In the genomic region with DNA sequence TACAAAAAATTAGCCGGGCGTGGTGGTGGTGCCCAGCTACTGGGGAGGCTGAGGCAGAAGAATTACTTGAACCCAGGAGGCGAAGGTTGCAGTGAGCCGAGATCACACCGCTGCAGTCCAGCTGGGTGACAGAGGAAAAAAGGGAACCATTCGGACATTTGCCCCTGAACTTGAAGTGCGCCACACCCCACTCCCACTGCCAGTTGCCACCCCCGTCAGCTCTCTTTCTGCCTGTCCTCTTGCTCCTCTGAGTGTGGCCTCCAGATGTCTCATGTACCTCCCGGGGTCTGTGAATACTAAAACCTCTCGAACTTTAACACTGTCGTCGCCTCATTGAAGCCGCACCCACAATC, we compare ENCODE assay signal across 13 cellular contexts. TPM values are rescaled to one million over a fixed set of nuclear protein-coding genes. Genes with fewer than 3 reads are reported as not detected.
A peak's percentile ranks its signal among the peaks of the same experiment; 100 is the strongest.
DNase-seq lines count a peak whose midpoint lies in the region; ATAC-seq, FAIRE-seq and TF ChIP-seq lines count a peak whose summit lies in the region.
"Had no signal": no experiment of that assay in that cellular context is flagged by ENCODE, and none has a peak within 500 bp of the region (broad histone marks: within the 10 kb centered on the region; RNA-seq: fewer than 3 reads in every experiment).

No MANE protein-coding gene starts in this region.

- TF ChIP-seq CTCF in VCaP (conservative IDR thresholded peaks at IDR 0.05), result no peak
- no peak for TF ChIP-seq CTCF in pancreas (IDR thresholded peaks at IDR 0.05)
- TF ChIP-seq CTCF in uterus (IDR thresholded peaks at IDR 0.05), result no peak
- no peak for TF ChIP-seq CTCF in activated CD8-positive, alpha-beta T cell treated with anti-CD3 and anti-CD28 coated beads for 36 hours (IDR thresholded peaks at IDR 0.05)

- H3K9me3 Mint-ChIP-seq in activated CD8-positive, alpha-beta T cell treated with anti-CD3 and anti-CD28 coated beads for 36 hours, result peaks cover 4% of the 10 kb centered on the region

- H3K27ac ChIP-seq in VCaP, result peak overlapping the region; percentile 88
- H3K27ac ChIP-seq in pancreas, result peak overlapping the region in 2 of 4 donors; percentile 55 to 66
- H3K27ac ChIP-seq in uterus, result peak overlapping the region; percentile 58 to 69

- H3K9me3 ChIP-seq in pancreas, result no peaks in the 10 kb centered on the region
- no peaks in the 10 kb centered on the region for H3K9me3 ChIP-seq in uterus
- H3K9me3 ChIP-seq: gastrocnemius medialis had no signal

- H3K27me3 Mint-ChIP-seq in activated CD8-positive, alpha-beta T cell treated with anti-CD3 and anti-CD28 coated beads for 36 hours, result peaks cover 10% of the 10 kb centered on the region

- H3K36me3 Mint-ChIP-seq in activated CD8-positive, alpha-beta T cell treated with anti-CD3 and anti-CD28 coated beads for 36 hours (ENCODE audit: low read depth), result no peaks in the 10 kb centered on the region
- H3K36me3 Mint-ChIP-seq: activated naive CD8-positive, alpha-beta T cell had no signal

- H3K4me1 Mint-ChIP-seq in activated CD8-positive, alpha-beta T cell treated with anti-CD3 and anti-CD28 coated beads for 36 hours (ENCODE audit: low read depth), result no peaks in the 10 kb centered on the region

- DNase-seq in Right ventricle myocardium superior (peak; percentile 70), pancreas (peak in 1 of 6 donors; percentile 25), uterus (no peak), NCI-H1048 (lab: John Stamatoyannopoulos, UW) (no peak)
- no peak for DNase-seq in stimulated activated CD4-positive, alpha-beta T cell treated with anti-CD3 and anti-CD28 coated beads, Interleukin-2, amount 100 ng/mL, for 48 hours
- DNase-seq in activated CD8-positive, alpha-beta T cell treated with anti-CD3 and anti-CD28 coated beads for 36 hours, result no peak
- DNase-seq: NCI-H1092 treated with DMSO at 0.1 percent for 48 hours, NCI-H526 had no signal

- H3K27ac Mint-ChIP-seq in activated CD8-positive, alpha-beta T cell treated with anti-CD3 and anti-CD28 coated beads for 36 hours, result no peak overlapping the region
- H3K27ac Mint-ChIP-seq: activated naive CD8-positive, alpha-beta T cell had no signal

- 74 to 78% methylated on average over 13 of the region's 13 CpGs for WGBS in pancreas, 2 donors

- no peak overlapping the region for H3K4me3 Mint-ChIP-seq in activated CD8-positive, alpha-beta T cell treated with anti-CD3 and anti-CD28 coated beads for 36 hours
- H3K4me3 Mint-ChIP-seq: activated naive CD8-positive, alpha-beta T cell had no signal

- TF ChIP-seq POLR2A in uterus (IDR thresholded peaks at IDR 0.05), result no peak

- no peak for FAIRE-seq in pancreas (lab: Jason Lieb, UNC)

- intact Hi-C loops in Right ventricle myocardium superior (cut with DNase I) (no loop called here), pancreas (cut with DNase I) (no loop called here), uterus (cut with DNase I; ENCODE audit: low total_unique reads) (no loop called here)
- intact Hi-C loops in activated CD8-positive, alpha-beta T cell treated with anti-CD3 and anti-CD28 coated beads for 36 hours (cut with micrococcal nuclease), result no loop called here

- POLR2A ChIA-PET in activated CD8-positive, alpha-beta T cell treated with anti-CD3 and anti-CD28 coated beads for 36 hours (lab: Charles Lee), result no interaction called here

- ATAC-seq in Right ventricle myocardium superior (ENCODE audit: poor library complexity), result peak; percentile 30
- peak in 3 of 4 donors; percentile 28 to 47 (median 47) for ATAC-seq in pancreas
- ATAC-seq in activated CD8-positive, alpha-beta T cell treated with anti-CD3 and anti-CD28 coated beads for 36 hours, result no peak

- H3K27me3 ChIP-seq in pancreas (no peaks in the 10 kb centered on the region), uterus (no peaks in the 10 kb centered on the region)
- H3K27me3 ChIP-seq: gastrocnemius medialis had no signal

- no peak overlapping the region for H3K4me3 ChIP-seq in pancreas
- no peak overlapping the region for H3K4me3 ChIP-seq in uterus
- H3K4me3 ChIP-seq: gastrocnemius medialis had no signal

- CTCF ChIA-PET in activated CD8-positive, alpha-beta T cell treated with anti-CD3 and anti-CD28 coated beads for 36 hours (lab: Charles Lee), result interaction anchor here (1.0 kb wide), 1 partner anchor 22 kb away, joined by 3 read pairs; no protein-coding TSS in a partner anchor

- H3K36me3 ChIP-seq in pancreas (no peaks in the 10 kb centered on the region), uterus (no peaks in the 10 kb centered on the region)
- H3K36me3 ChIP-seq: gastrocnemius medialis had no signal

- H3K4me1 ChIP-seq in pancreas, result no peaks in the 10 kb centered on the region
- H3K4me1 ChIP-seq in uterus, result peaks cover 4 to 8% of the 10 kb centered on the region in 2 donors
- H3K4me1 ChIP-seq: gastrocnemius medialis had no signal

RNA-seq across cellular contexts. Expression of a gene that starts 4.0 kb away (rescaled TPM):
- total RNA-seq in Right ventricle myocardium superior, result 4.0 TPM
- total RNA-seq in pancreas, result 10 to 100 TPM in 1 of 6 donors, 1 to 10 TPM in 2, under 1 TPM in 3; 0.32 to 10.4 (median 1.4) TPM
- under 1 TPM; 0.42 to 0.61 TPM for polyA plus RNA-seq in pancreas
- 1 to 10 TPM in 3 of 4 donors, not detected in 1; 1.2 to 5.6 (median 1.8) TPM for total RNA-seq in uterus
- total RNA-seq in activated CD8-positive, alpha-beta T cell treated with anti-CD3 and anti-CD28 coated beads for 36 hours, result not detected
- total RNA-seq: Calu3, HT1080 had no signal

RNA-seq across cellular contexts. Expression of a gene that starts 38.0 kb away (rescaled TPM):
- total RNA-seq in Right ventricle myocardium superior, result 0.59 TPM
- 1 to 10 TPM in 1 of 6 donors, under 1 TPM in 3, not detected in 2; 0.25 to 1.3 (median 0.69) TPM for total RNA-seq in pancreas
- polyA plus RNA-seq in pancreas, result under 1 TPM in 1 of 2 donors, not detected in 1; 0.14 TPM
- under 1 TPM in 2 of 4 donors, not detected in 2; 0.58 to 0.76 TPM for total RNA-seq in uterus
- not detected for total RNA-seq in activated CD8-positive, alpha-beta T cell treated with anti-CD3 and anti-CD28 coated beads for 36 hours
- total RNA-seq: Calu3 had no signal

RNA-seq across cellular contexts. Expression of a gene that starts 47.3 kb away (rescaled TPM):
- total RNA-seq in Right ventricle myocardium superior (3.5 TPM), pancreas (1 to 10 TPM in 4 of 6 donors, under 1 TPM in 2; 0.37 to 6.8 (median 2.4) TPM), uterus (10 to 100 TPM in 1 of 4 donors, 1 to 10 TPM in 2, under 1 TPM in 1; 0.51 to 58.2 (median 2.1) TPM)
- under 1 TPM; 0.57 to 0.73 TPM for polyA plus RNA-seq in pancreas
- not detected for total RNA-seq in activated CD8-positive, alpha-beta T cell treated with anti-CD3 and anti-CD28 coated beads for 36 hours
- total RNA-seq: Calu3 had no signal
